In the genomic region with DNA sequence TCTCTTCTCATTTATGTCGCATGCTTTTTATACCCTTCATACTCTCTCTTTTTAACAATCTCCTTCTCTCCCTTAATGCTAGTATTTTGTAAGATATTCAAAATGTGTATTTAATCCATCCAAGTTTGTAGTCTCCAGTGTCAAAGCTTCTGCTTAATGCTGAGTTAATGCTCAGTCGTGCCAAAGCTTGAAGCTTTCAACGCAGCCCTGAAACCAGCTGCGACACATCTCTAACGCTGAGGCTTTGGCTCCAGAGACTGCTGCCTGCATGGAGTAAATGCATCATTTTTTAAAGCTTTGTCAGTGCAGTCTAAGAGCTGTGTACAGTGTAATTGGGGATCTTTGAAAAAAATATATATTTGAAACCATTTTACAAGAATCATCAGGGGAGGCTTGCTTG, we compare ENCODE assay signal across 27 cellular contexts.
DNase-seq lines count a peak whose midpoint lies in the region; ATAC-seq and TF ChIP-seq lines count a peak whose summit lies in the region.
"Had no signal": no experiment of that assay in that cellular context is flagged by ENCODE, and none has a peak within 500 bp of the region (broad histone marks: within the 10 kb centered on the region; RNA-seq: fewer than 3 reads in every experiment).

No MANE protein-coding gene starts in this region.

- peaks cover 35% of the 10 kb centered on the region for H3K4me1 Mint-ChIP-seq in osteocyte (ENCODE audit: unreplicated experiment)

- H3K27ac ChIP-seq in right cardiac atrium (ENCODE audit: low read length): no peak overlapping the region
- H3K27ac ChIP-seq in mesenchymal stem cell (ENCODE audit: low read length, poor library complexity, severe bottlenecking): no peak overlapping the region
- H3K27ac ChIP-seq: BLaER1 treated with 17β-estradiol and CSF1 and Interleukin-3, amounts not matched to agents 10 nM and 100 nM; SJSA1 had no signal

- H3K23ac ChIP-seq in mesenchymal stem cell (ENCODE audit: low read length in 2 of 2): no peak overlapping the region

- no peak overlapping the region for H3K4me2 ChIP-seq in mesenchymal stem cell (ENCODE audit: low read length, poor library complexity, severe bottlenecking)
- H3K4me2 ChIP-seq: BLaER1 treated with 17β-estradiol and CSF1 and Interleukin-3, amounts not matched to agents 10 nM and 100 nM had no signal

- H3K79me1 ChIP-seq in mesenchymal stem cell (replicated peaks; ENCODE audit: low read length, poor library complexity, severe bottlenecking): no peaks in the 10 kb centered on the region

- H3K18ac ChIP-seq in mesenchymal stem cell (ENCODE audit: low read depth in 1 of 2, low read length in 2 of 2): no peak overlapping the region

- H3K4me3 ChIP-seq in fibroblast of pulmonary artery (replicated peaks; ENCODE audit: low read depth, low read length) (no peak overlapping the region), right cardiac atrium (ENCODE audit: low read length) (no peak overlapping the region), mesenchymal stem cell (ENCODE audit: insufficient read depth in 1 of 2, low read depth in 1 of 2, low read length in 2 of 2) (no peak overlapping the region)
- H3K4me3 ChIP-seq: BLaER1 treated with 17β-estradiol and CSF1 and Interleukin-3, amounts not matched to agents 10 nM and 100 nM; GM12878; SJSA1 had no signal

- H3K9ac ChIP-seq in mesenchymal stem cell (ENCODE audit: low read length): no peak overlapping the region
- H3K9ac ChIP-seq: BLaER1 treated with 17β-estradiol and CSF1 and Interleukin-3, amounts not matched to agents 10 nM and 100 nM had no signal

- no peak for TF ChIP-seq CTCF in fibroblast of pulmonary artery (IDR thresholded peaks at IDR 0.05; ENCODE audit: low read length, missing control alignments)
- TF ChIP-seq CTCF in osteocyte (IDR thresholded peaks at IDR 0.05): no peak

- no peak overlapping the region for H4K91ac ChIP-seq in mesenchymal stem cell (ENCODE audit: low read length)

- no peaks in the 10 kb centered on the region for H3K36me3 Mint-ChIP-seq in osteocyte (ENCODE audit: unreplicated experiment)

- H3K9me3 ChIP-seq in right cardiac atrium (ENCODE audit: control insufficient read depth, low read length) (no peaks in the 10 kb centered on the region), mesenchymal stem cell (ENCODE audit: control insufficient read depth, low read length) (no peaks in the 10 kb centered on the region)
- H3K9me3 ChIP-seq: Caco-2, SJSA1 had no signal

- DNase-seq in Ammon's horn (ENCODE audit: low spot score) (peak; percentile 4), fibroblast of pulmonary artery (ENCODE audit: low read depth) (peak; percentile 80), right cardiac atrium (peak; percentile 65 to 88 (median 83)), osteocyte (ENCODE audit: extremely low spot score, unreplicated experiment) (no peak), mesenchymal stem cell (no peak), NCI-H446 treated with DMSO at 0.1 percent for 48 hours (lab: John Stamatoyannopoulos, UW) (no peak), medulla oblongata (ENCODE audit: extremely low spot score) (no peak)
- no peak for DNase-seq in activated CD8-positive, alpha-beta memory T cell treated with anti-CD3 and anti-CD28 coated beads, Interleukin-2, amount 50 U/mL, for 4 hours
- DNase-seq: activated CD4-positive, CD25-positive, alpha-beta regulatory T cell treated with anti-CD3 and anti-CD28 coated beads, Interleukin-2, amount 50 U/mL, for 72 hours; activated CD8-positive, alpha-beta T cell treated with anti-CD3 and anti-CD28 coated beads for 36 hours; activated gamma-delta T cell treated with Interleukin-2 at 50 U/mL for 16 hours; activated naive CD8-positive, alpha-beta T cell treated with anti-CD3 and anti-CD28 coated beads, Interleukin-2, amount 50 U/mL, for 24 hours; Caco-2; effector memory CD4-positive, alpha-beta T cell; erythroblast; H7; Karpas-422; MV-4-11; NCI-H146; NCI-H2171; NCI-H524 treated with DMSO at 0.1 percent for 48 hours; T-helper 1 cell; trophoblast cell had no signal

- H3K27me3 Mint-ChIP-seq in osteocyte (ENCODE audit: unreplicated experiment): no peaks in the 10 kb centered on the region

- no peak overlapping the region for H2AFZ ChIP-seq in mesenchymal stem cell (ENCODE audit: low read depth, low read length)

- H3K27me3 ChIP-seq in right cardiac atrium (ENCODE audit: control insufficient read depth, insufficient read depth) (no peaks in the 10 kb centered on the region), mesenchymal stem cell (ENCODE audit: control insufficient read depth in 1 of 2, insufficient read depth in 1 of 2, low read length in 2 of 2) (peaks cover 0 to 4% of the 10 kb centered on the region in 2 experiments)
- H3K27me3 ChIP-seq: BLaER1 treated with 17β-estradiol and CSF1 and Interleukin-3, amounts not matched to agents 10 nM and 100 nM; SJSA1 had no signal

- H2BK15ac ChIP-seq in mesenchymal stem cell (ENCODE audit: low read depth, poor library complexity, severe bottlenecking): no peak overlapping the region

- intact Hi-C loops in right cardiac atrium (cut with DNase I): no loop called here

- H4K8ac ChIP-seq in mesenchymal stem cell (ENCODE audit: low read length): no peak overlapping the region

- no peak overlapping the region for H2BK120ac ChIP-seq in mesenchymal stem cell (ENCODE audit: low read depth, low read length)

- H3K36me3 ChIP-seq in mesenchymal stem cell (ENCODE audit: control insufficient read depth in 1 of 2, insufficient read depth in 2 of 2, low read depth in 1 of 2, low read length in 2 of 2): no peaks in the 10 kb centered on the region
- H3K36me3 ChIP-seq: BLaER1 treated with 17β-estradiol and CSF1 and Interleukin-3, amounts not matched to agents 10 nM and 100 nM; SJSA1 had no signal

- WGBS in right cardiac atrium: 52% methylated on average over 5 of the region's 5 CpGs
- WGBS in mesenchymal stem cell: 80% methylated on average over 4 of the region's 5 CpGs

- H3K27ac Mint-ChIP-seq in osteocyte (ENCODE audit: unreplicated experiment): peak overlapping the region; percentile 43
- H3K27ac Mint-ChIP-seq: activated CD8-positive, alpha-beta T cell treated with anti-CD3 and anti-CD28 coated beads for 36 hours; activated naive CD8-positive, alpha-beta T cell treated with anti-CD3 and anti-CD28 coated beads, Interleukin-2, amount 50 U/mL, for 24 hours had no signal

- no peak overlapping the region for H3K4me3 Mint-ChIP-seq in osteocyte (ENCODE audit: unreplicated experiment)
- H3K4me3 Mint-ChIP-seq: activated CD8-positive, alpha-beta T cell treated with anti-CD3 and anti-CD28 coated beads for 36 hours; activated naive CD8-positive, alpha-beta T cell treated with anti-CD3 and anti-CD28 coated beads, Interleukin-2, amount 50 U/mL, for 24 hours; neural crest cell had no signal

- no peak overlapping the region for H3K4ac ChIP-seq in mesenchymal stem cell (ENCODE audit: low read depth in 1 of 2, low read length in 2 of 2)

- no peak overlapping the region for H2BK12ac ChIP-seq in mesenchymal stem cell (ENCODE audit: low read length in 2 of 2)

- H3K9me3 Mint-ChIP-seq in osteocyte (ENCODE audit: unreplicated experiment): no peaks in the 10 kb centered on the region
- H3K9me3 Mint-ChIP-seq: activated naive CD8-positive, alpha-beta T cell treated with anti-CD3 and anti-CD28 coated beads, Interleukin-2, amount 50 U/mL, for 24 hours; neural crest cell had no signal

- H2AK5ac ChIP-seq in mesenchymal stem cell (ENCODE audit: low read length, severe bottlenecking): no peak overlapping the region

- no peak overlapping the region for H2BK5ac ChIP-seq in mesenchymal stem cell (ENCODE audit: low read depth, low read length, poor library complexity, severe bottlenecking)

- H3K4me1 ChIP-seq in right cardiac atrium (ENCODE audit: control insufficient read depth, insufficient read depth, low read length): no peaks in the 10 kb centered on the region
- peaks cover 4% of the 10 kb centered on the region for H3K4me1 ChIP-seq in mesenchymal stem cell (ENCODE audit: control insufficient read depth, insufficient read depth, low read depth, low read length)
- H3K4me1 ChIP-seq: BLaER1 treated with 17β-estradiol and CSF1 and Interleukin-3, amounts not matched to agents 10 nM and 100 nM; Caco-2; SJSA1 had no signal

- H3K14ac ChIP-seq in mesenchymal stem cell (ENCODE audit: low read length in 2 of 2): no peak overlapping the region

- peak; percentile 83 to 92 for ATAC-seq in right cardiac atrium
- ATAC-seq: activated CD8-positive, alpha-beta T cell treated with anti-CD3 and anti-CD28 coated beads for 36 hours; activated naive CD8-positive, alpha-beta T cell treated with anti-CD3 and anti-CD28 coated beads, Interleukin-2, amount 50 U/mL, for 24 hours; GM12878 had no signal

Comparison
In these comparisons a context has a peak if more than half of its experiments do, and no peak if none do; other contexts are left out.
1. DNase-seq: peak in Ammon's horn (single experiment), fibroblast of pulmonary artery (single experiment) and right cardiac atrium (3 of 3); none in osteocyte (single experiment), mesenchymal stem cell (single experiment), activated CD8-positive, alpha-beta memory T cell treated with anti-CD3 and anti-CD28 coated beads, Interleukin-2, amount 50 U/mL, for 4 hours (single experiment), NCI-H446 treated with DMSO at 0.1 percent for 48 hours (single experiment) and medulla oblongata (single experiment).